7 cellular contexts compared by ENCODE assay signal in genomic region chr10:29484677-29485076, GRCh38.
DNase-seq lines count a peak whose midpoint lies in the region; ATAC-seq, FAIRE-seq and TF ChIP-seq lines count a peak whose summit lies in the region.
"Not testable (repeated sequence)": the region's sequence is repeated elsewhere in the genome, so short reads cannot be mapped to it uniquely, and the experiment has no call there.

No MANE protein-coding gene starts in this region.

- H3K4me3 Mint-ChIP-seq in T-helper 17 cell, mesothelial cell of epicardium: not testable (repeated sequence)

- H3K79me2 ChIP-seq in K562 (ENCODE audit: control insufficient read depth, insufficient read depth, low read length), result not testable (repeated sequence)

- H3K9me1 ChIP-seq in K562 (ENCODE audit: control insufficient read depth, insufficient read depth, low read length), result not testable (repeated sequence)

- not testable (repeated sequence) for H3K4me2 ChIP-seq in K562 (ENCODE audit: insufficient read depth, low read length)

- H3K36me3 Mint-ChIP-seq in T-helper 17 cell (ENCODE audit: low read depth), result not testable (repeated sequence)
- peaks cover 43% of the 10 kb centered on the region for H3K36me3 Mint-ChIP-seq in mesothelial cell of epicardium

- BruUV-seq in A673 (replicated peaks; lab: Mats Ljungman, UMichigan); K562 (replicated peaks; lab: Mats Ljungman, UMichigan): not testable (repeated sequence)

- peak overlapping the region; percentile 98 for H3K27ac ChIP-seq in A673 (ENCODE audit: low read depth, low read length, poor library complexity, severe bottlenecking)
- not testable (repeated sequence) for H3K27ac ChIP-seq in HEK293 (ENCODE audit: extremely low read depth, low read depth, low read length); K562 (ENCODE audit: extremely low read depth, low read depth, low read length)
- peak overlapping the region; percentile 25 to 80 (median 58) for H3K27ac ChIP-seq in esophagus muscularis mucosa (replicated peaks in 1 of 4)
- peak overlapping the region; percentile 5 to 79 (median 60) for H3K27ac ChIP-seq in sigmoid colon

- not testable (repeated sequence) for H2AFZ ChIP-seq in K562 (ENCODE audit: low read depth, low read length)

- H3K9me3 Mint-ChIP-seq in mesothelial cell of epicardium, result not testable (repeated sequence)

- peaks cover 57% of the 10 kb centered on the region for H3K4me1 ChIP-seq in A673 (ENCODE audit: insufficient read depth, low read length, poor library complexity, severe bottlenecking)
- H3K4me1 ChIP-seq in HEK293 (ENCODE audit: control insufficient read depth, insufficient read depth, low read length); K562 (replicated peaks in 1 of 2; ENCODE audit: control insufficient read depth in 2 of 2, insufficient read depth in 2 of 2, low read length in 2 of 2): not testable (repeated sequence)
- H3K4me1 ChIP-seq in esophagus muscularis mucosa, result peaks cover 23 to 96% (median 88%) of the 10 kb centered on the region in 4 donors
- H3K4me1 ChIP-seq in sigmoid colon, result peaks cover 0 to 97% (median 80%) of the 10 kb centered on the region in 4 donors

- intact Hi-C loops in A673 (cut with micrococcal nuclease; ENCODE audit: unreplicated experiment), result loop anchor here (5.0 kb wide), 1 partner anchor 37 kb away; no protein-coding TSS in a partner anchor
- intact Hi-C loops in K562 (cut with micrococcal nuclease), result loop anchor here (5.0 kb wide), 1 partner anchor 108 kb away; no protein-coding TSS in a partner anchor
- intact Hi-C loops in esophagus muscularis mucosa (cut with DNase I); sigmoid colon (cut with DNase I): not testable (repeated sequence)

- not testable (repeated sequence) for H3K27me3 Mint-ChIP-seq in T-helper 17 cell; mesothelial cell of epicardium (ENCODE audit: low read depth)

- not testable (repeated sequence) for H3K9me3 ChIP-seq in A673 (ENCODE audit: low read depth, low read length, poor library complexity, severe bottlenecking); HEK293 (ENCODE audit: control insufficient read depth, insufficient read depth, low read depth, low read length); T-helper 17 cell (ENCODE audit: control insufficient read depth, low read length, poor library complexity, severe bottlenecking); K562 (replicated peaks; ENCODE audit: control insufficient read depth, insufficient read depth, low read depth, low read length); esophagus muscularis mucosa; sigmoid colon

- peaks cover 21% of the 10 kb centered on the region for H3K4me1 Mint-ChIP-seq in T-helper 17 cell
- peaks cover 21% of the 10 kb centered on the region for H3K4me1 Mint-ChIP-seq in mesothelial cell of epicardium

- not testable (repeated sequence) for H3K9ac ChIP-seq in K562 (ENCODE audit: insufficient read depth in 1 of 2, low read depth in 2 of 2, low read length in 2 of 2)

- in situ Hi-C loops in K562 (cut with MboI), result not testable (repeated sequence)

- not testable (repeated sequence) for TF ChIP-seq EP300 in K562 (IDR thresholded peaks at IDR 0.05; ENCODE audit: low read length); esophagus muscularis mucosa (IDR thresholded peaks at IDR 0.05); sigmoid colon (IDR thresholded peaks at IDR 0.05)

- not testable (repeated sequence) for FAIRE-seq in K562 (lab: Jason Lieb, UNC)

- not testable (repeated sequence) for H3K36me3 ChIP-seq in A673 (ENCODE audit: insufficient read depth, low read length, poor library complexity, severe bottlenecking); K562 (ENCODE audit: control insufficient read depth, insufficient read depth, low read length)
- H3K36me3 ChIP-seq in HEK293 (ENCODE audit: control insufficient read depth in 2 of 2, insufficient read depth in 1 of 2, low read length in 2 of 2) (peaks cover 3 to 51% of the 10 kb centered on the region in 2 experiments; a peak in 2 of 3 replicates), esophagus muscularis mucosa (peaks cover 48 to 90% (median 76%) of the 10 kb centered on the region in 4 donors), sigmoid colon (peaks cover 24 to 97% (median 56%) of the 10 kb centered on the region in 4 donors)

- ATAC-seq in T-helper 17 cell, K562: not testable (repeated sequence)

- not testable (repeated sequence) for TF ChIP-seq CTCF in A673 (conservative IDR thresholded peaks at IDR 0.05; ENCODE audit: low read depth, low read length); HEK293 (tag by site-specific recombination; IDR thresholded peaks at IDR 0.05); K562 (IDR thresholded peaks at IDR 0.05 in 2 of 3, conservative IDR thresholded peaks at IDR 0.05 in 1 of 3; ENCODE audit: insufficient read depth in 2 of 3, low read depth in 1 of 3, low read length in 3 of 3); esophagus muscularis mucosa (IDR thresholded peaks at IDR 0.05); mesothelial cell of epicardium (IDR thresholded peaks at IDR 0.05; ENCODE audit: unreplicated experiment); sigmoid colon (IDR thresholded peaks at IDR 0.05)

- H3K4me3 ChIP-seq in A673 (ENCODE audit: low read depth, low read length, poor library complexity, severe bottlenecking); HEK293 (ENCODE audit: low read depth, low read length); K562; esophagus muscularis mucosa; sigmoid colon: not testable (repeated sequence)

- POLR2A ChIA-PET in A673 (lab: Charles Lee; ENCODE audit: low non-redundant PET); HEK293 (lab: Yijun Ruan, JAX): not testable (repeated sequence)
- POLR2A ChIA-PET in K562 (lab: Yijun Ruan, JAX), result interaction anchor here (0.5 kb wide), 1 partner anchor 12 kb away, joined by 3 read pairs; no protein-coding TSS in a partner anchor

- not testable (repeated sequence) for H3K27me3 ChIP-seq in A673 (replicated peaks; ENCODE audit: insufficient read depth, low read depth, low read length, poor library complexity); esophagus muscularis mucosa; sigmoid colon
- peaks cover 9 to 37% of the 10 kb centered on the region in 2 experiments for H3K27me3 ChIP-seq in K562 (ENCODE audit: control insufficient read depth in 2 of 2, insufficient read depth in 2 of 2, low read length in 2 of 2)

- 3% methylated on average over 7 of the region's 8 CpGs for WGBS in K562 (ENCODE audit: insufficient coverage, low coverage, missing lambda C conversion rate)
- WGBS in esophagus muscularis mucosa, result 56% methylated on average over 8 of the region's 8 CpGs
- WGBS in sigmoid colon, 2 donors, result 77 to 82% methylated on average over 8 of the region's 8 CpGs

- not testable (repeated sequence) for TF ChIP-seq POLR2A in K562 (conservative IDR thresholded peaks at IDR 0.05); esophagus muscularis mucosa (IDR thresholded peaks at IDR 0.05; ENCODE audit: low read depth); sigmoid colon (IDR thresholded peaks at IDR 0.05)

- not testable (repeated sequence) for DNase-seq in A673 (ENCODE audit: low spot score); T-helper 17 cell; K562 (ENCODE audit: extremely low read depth in 1 of 4, low spot score in 3 of 4); esophagus muscularis mucosa (ENCODE audit: extremely low spot score); mesothelial cell of epicardium (ENCODE audit: low spot score in 2 of 2, unreplicated experiment in 2 of 2); sigmoid colon

- peak overlapping the region; percentile 27 for H3K27ac Mint-ChIP-seq in T-helper 17 cell
- H3K27ac Mint-ChIP-seq in mesothelial cell of epicardium, result peak overlapping the region; percentile 18

- H4K20me1 ChIP-seq in K562 (replicated peaks; ENCODE audit: control insufficient read depth, insufficient read depth, low read length), result not testable (repeated sequence)

- CTCF ChIA-PET in A673 (lab: Charles Lee); HEK293 (lab: Yijun Ruan, JAX); K562 (lab: Yijun Ruan, JAX; ENCODE audit: low intra/inter-chr PET ratio): not testable (repeated sequence)

- not testable (repeated sequence) for TF ChIP-seq RAD21 in K562 (CRISPR knock-in tag; conservative IDR thresholded peaks at IDR 0.05 in 1 of 2, IDR thresholded peaks at IDR 0.05 in 1 of 2)

TF ChIP-seq in HEK293, 187 proteins besides CTCF, POLR2A, EP300 and RAD21:
- TF ChIP-seq SCRT1 (tag by site-specific recombination; IDR thresholded peaks at IDR 0.05; ENCODE audit: borderline replicate concordance) (peak; percentile 74), SCRT2 (tag by site-specific recombination; IDR thresholded peaks at IDR 0.05) (peak; percentile 84)

TF ChIP-seq in K562, 482 proteins besides CTCF, POLR2A, EP300 and RAD21:
- TF ChIP-seq RNF2 (IDR thresholded peaks at IDR 0.05), result peak; percentile 44; the same call in 1 of the 2 replicates
TF ChIP-seq in K562: peak in this region for 1; not testable (repeated sequence) for 481.
